ENCODE assay signal across 24 cellular contexts in the genomic region with DNA sequence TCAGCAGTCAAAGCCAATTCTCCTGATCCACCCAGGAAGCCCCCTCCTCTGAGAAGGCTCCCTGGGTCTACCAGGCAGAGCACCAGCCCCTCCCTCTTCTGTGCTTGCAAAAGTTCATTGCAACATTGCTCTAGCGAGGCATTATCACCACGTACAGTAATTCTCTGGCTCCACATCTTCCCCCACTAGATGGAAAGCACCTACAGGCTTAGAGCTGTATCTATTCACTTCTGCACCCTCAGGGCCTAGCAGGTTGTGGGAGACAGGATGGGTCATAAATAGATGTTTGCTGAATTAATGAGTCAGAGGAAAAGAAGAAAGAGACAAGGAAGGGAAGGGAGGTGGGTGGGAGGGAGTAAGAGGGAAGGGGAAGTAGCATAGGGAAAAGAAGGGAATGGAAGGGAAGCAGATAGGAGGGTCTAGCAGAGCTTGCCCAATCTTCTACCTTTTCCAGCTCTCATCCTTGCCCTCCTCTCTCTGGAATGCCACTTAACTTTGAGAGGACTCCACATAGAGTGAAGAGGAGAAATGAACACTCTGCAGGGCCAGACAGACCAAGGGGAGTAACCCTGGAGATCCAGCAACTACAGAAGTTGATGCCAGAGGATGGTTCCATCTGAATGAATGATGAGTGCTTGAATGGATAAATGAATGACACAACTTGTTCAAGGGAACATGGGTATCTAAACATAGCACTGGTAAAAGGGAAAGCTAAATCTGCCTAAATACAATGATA. TPM values are rescaled to one million over a fixed set of nuclear protein-coding genes. Genes with fewer than 3 reads are reported as not detected.
DNase-seq lines count a peak whose midpoint lies in the region; ATAC-seq and TF ChIP-seq lines count a peak whose summit lies in the region.
"Had no signal": no experiment of that assay in that cellular context is flagged by ENCODE, and none has a peak within 500 bp of the region (broad histone marks: within the 10 kb centered on the region; RNA-seq: fewer than 3 reads in every experiment).

No MANE protein-coding gene starts in this region.

- TF ChIP-seq CTCF in MCF 10A (IDR thresholded peaks at IDR 0.05; ENCODE audit: unreplicated experiment) (no peak), breast epithelium (IDR thresholded peaks at IDR 0.05) (no peak), RWPE2 (IDR thresholded peaks at IDR 0.05; ENCODE audit: poor library complexity, severe bottlenecking) (no peak)

- TF ChIP-seq POLR2A in breast epithelium (IDR thresholded peaks at IDR 0.05): no peak

- intact Hi-C loops in MCF 10A (cut with micrococcal nuclease) (no loop called here), breast epithelium (cut with DNase I; ENCODE audit: low total_unique reads) (no loop called here)

- H3K4me3 ChIP-seq in breast epithelium: no peak overlapping the region
- no peak overlapping the region for H3K4me3 ChIP-seq in RWPE2 (ENCODE audit: severe bottlenecking)
- H3K4me3 ChIP-seq: A549, SJSA1, suprapubic skin had no signal

- no TSS peak for BruUV-seq in MCF 10A (replicated peaks; lab: Mats Ljungman, UMichigan)

- H3K9me3 ChIP-seq in breast epithelium (no peaks in the 10 kb centered on the region), RWPE2 (ENCODE audit: severe bottlenecking) (no peaks in the 10 kb centered on the region)
- H3K9me3 ChIP-seq: A549, SJSA1, suprapubic skin had no signal

- H3K27me3 ChIP-seq in breast epithelium (no peaks in the 10 kb centered on the region), RWPE2 (ENCODE audit: insufficient read depth, poor library complexity, severe bottlenecking) (no peaks in the 10 kb centered on the region)
- H3K27me3 ChIP-seq: SJSA1, suprapubic skin had no signal

- no peak overlapping the region for H3K27ac ChIP-seq in breast epithelium
- H3K27ac ChIP-seq in RWPE2 (ENCODE audit: poor library complexity, severe bottlenecking): peak overlapping the region; percentile 15
- H3K27ac ChIP-seq: A549, SJSA1, suprapubic skin had no signal

- no peaks in the 10 kb centered on the region for H3K9me3 Mint-ChIP-seq in MCF 10A (ENCODE audit: unreplicated experiment)
- H3K9me3 Mint-ChIP-seq in stimulated activated effector memory CD8-positive, alpha-beta T cell treated with anti-CD3 and anti-CD28 coated beads, Interleukin-12 subunit alpha, Interleukin-12 subunit beta, amount 100 ng/mL, for 72 hours: no peaks in the 10 kb centered on the region
- H3K9me3 Mint-ChIP-seq: H9; T-helper 2 cell treated with Interferon-gamma antibody and Interleukin-4, amounts not matched to agents 5 μg/mL and 100 μg/mL, for 36 hours had no signal

- H3K4me1 Mint-ChIP-seq in MCF 10A (ENCODE audit: insufficient read depth, unreplicated experiment): peaks cover 8% of the 10 kb centered on the region
- peaks cover 37% of the 10 kb centered on the region for H3K4me1 Mint-ChIP-seq in stimulated activated effector memory CD8-positive, alpha-beta T cell treated with anti-CD3 and anti-CD28 coated beads, Interleukin-12 subunit alpha, Interleukin-12 subunit beta, amount 100 ng/mL, for 72 hours

- H3K27me3 Mint-ChIP-seq in MCF 10A (ENCODE audit: insufficient read depth, unreplicated experiment): no peaks in the 10 kb centered on the region

- CTCF ChIA-PET in MCF 10A (lab: Yijun Ruan, JAX): interaction anchor here (0.6 to 1.7 kb wide), 5 partner anchors 12 to 226 kb away, joined by 3 to 8 read pairs (median 4); no protein-coding TSS in a partner anchor

- peak; percentile 52 for ATAC-seq in HG02610 (IDR thresholded peaks at IDR 0.05; ENCODE audit: unreplicated experiment)
- ATAC-seq in RWPE2 (ENCODE audit: low read depth): peak; percentile 53
- ATAC-seq in stimulated activated effector memory CD8-positive, alpha-beta T cell treated with anti-CD3 and anti-CD28 coated beads, Interleukin-12 subunit alpha, Interleukin-12 subunit beta, amount 100 ng/mL, for 72 hours: peak; percentile 51
- ATAC-seq: esophagus mucosa had no signal

- H3K4me3 Mint-ChIP-seq in MCF 10A (ENCODE audit: unreplicated experiment): no peak overlapping the region
- no peak overlapping the region for H3K4me3 Mint-ChIP-seq in stimulated activated effector memory CD8-positive, alpha-beta T cell treated with anti-CD3 and anti-CD28 coated beads, Interleukin-12 subunit alpha, Interleukin-12 subunit beta, amount 100 ng/mL, for 72 hours
- H3K4me3 Mint-ChIP-seq: H9; T-helper 2 cell treated with Interferon-gamma antibody and Interleukin-4, amounts not matched to agents 5 μg/mL and 100 μg/mL, for 36 hours had no signal

- no peaks in the 10 kb centered on the region for H3K4me1 ChIP-seq in breast epithelium
- peaks cover 23% of the 10 kb centered on the region for H3K4me1 ChIP-seq in RWPE2 (ENCODE audit: insufficient read depth, poor library complexity, severe bottlenecking)
- H3K4me1 ChIP-seq: SJSA1, suprapubic skin had no signal

- H3K36me3 Mint-ChIP-seq in MCF 10A (ENCODE audit: insufficient read depth, unreplicated experiment): no peaks in the 10 kb centered on the region
- H3K36me3 Mint-ChIP-seq in stimulated activated effector memory CD8-positive, alpha-beta T cell treated with anti-CD3 and anti-CD28 coated beads, Interleukin-12 subunit alpha, Interleukin-12 subunit beta, amount 100 ng/mL, for 72 hours: peaks cover 4% of the 10 kb centered on the region

- H3K27ac Mint-ChIP-seq in MCF 10A (ENCODE audit: low read depth, unreplicated experiment): no peak overlapping the region
- peak overlapping the region; percentile 11 for H3K27ac Mint-ChIP-seq in stimulated activated effector memory CD8-positive, alpha-beta T cell treated with anti-CD3 and anti-CD28 coated beads, Interleukin-12 subunit alpha, Interleukin-12 subunit beta, amount 100 ng/mL, for 72 hours
- H3K27ac Mint-ChIP-seq: H9; T-helper 2 cell treated with Interferon-gamma antibody and Interleukin-4, amounts not matched to agents 5 μg/mL and 100 μg/mL, for 36 hours had no signal

- POLR2A ChIA-PET in MCF 10A (lab: Yijun Ruan, JAX): no interaction called here

- H3K36me3 ChIP-seq in breast epithelium: no peaks in the 10 kb centered on the region
- H3K36me3 ChIP-seq in RWPE2 (ENCODE audit: low read depth): no peaks in the 10 kb centered on the region
- H3K36me3 ChIP-seq: SJSA1, suprapubic skin had no signal

- peak; percentile 27 for DNase-seq in MCF 10A (ENCODE audit: unreplicated experiment)
- DNase-seq in breast epithelium (ENCODE audit: low spot score in 2 of 2): no peak
- DNase-seq in RWPE2 (ENCODE audit: low spot score): no peak
- DNase-seq in stimulated activated effector memory CD8-positive, alpha-beta T cell treated with anti-CD3 and anti-CD28 coated beads, Interleukin-12 subunit alpha, Interleukin-12 subunit beta, amount 100 ng/mL, for 72 hours (ENCODE audit: low spot score in 2 of 2): no peak
- DNase-seq in amygdala (lab: John Stamatoyannopoulos, UW): no peak
- DNase-seq in NCI-H345 treated with DMSO at 0.1 percent for 48 hours (lab: John Stamatoyannopoulos, UW; ENCODE audit: unreplicated experiment): no peak
- DNase-seq in NCI-H1694 treated with DMSO at 0.1 percent for 48 hours (lab: John Stamatoyannopoulos, UW): no peak
- DNase-seq: activated CD4-positive, alpha-beta T cell treated with anti-CD3 and anti-CD28 coated beads, Interleukin-2, amount 50 U/mL, for 4 hours; C1 segment of cervical spinal cord; central memory CD4-positive, alpha-beta T cell; DMS 273 treated with DMSO at 0.1 percent for 48 hours; H9; KG1; NCI-H1105 treated with DMSO at 0.1 percent for 48 hours; NCI-H748 treated with DMSO at 0.1 percent for 48 hours; nucleus accumbens; OCI-M1; stimulated activated CD8-positive, alpha-beta memory T cell treated with anti-CD3 and anti-CD28 coated beads, Interleukin-4, amount 100 ng/mL, for 48 hours had no signal

RNA-seq across cellular contexts. Expression of gene NT5DC3, which starts 42.0 kb away (rescaled TPM):
- total RNA-seq in MCF 10A (2022): 15.1 and 18.3 TPM in 2 replicates
- 10 to 100 TPM in 2 of 3 donors, 1 to 10 TPM in 1; 3.8 to 19.9 (median 12.5) TPM for total RNA-seq in breast epithelium

RNA-seq across cellular contexts. Expression of gene HSP90B1, which starts 47.2 kb away (rescaled TPM):
- total RNA-seq in MCF 10A (2022) (1,052 and 1,334 TPM in 2 replicates), breast epithelium (100 to 1,000 TPM; 341 to 456 (median 362) TPM)
